ENCODE assay signal across 2 cellular contexts in genomic region chr4:86875436-86875835, GRCh38.
TF ChIP-seq lines count a peak whose summit lies in the region.
"Not testable (repeated sequence)": the region's sequence is repeated elsewhere in the genome, so short reads cannot be mapped to it uniquely, and the experiment has no call there.

No MANE protein-coding gene starts in this region.

TF ChIP-seq in K562, 482 proteins besides CTCF, POLR2A, EP300 and RAD21:
- TF ChIP-seq, protein P1, sequence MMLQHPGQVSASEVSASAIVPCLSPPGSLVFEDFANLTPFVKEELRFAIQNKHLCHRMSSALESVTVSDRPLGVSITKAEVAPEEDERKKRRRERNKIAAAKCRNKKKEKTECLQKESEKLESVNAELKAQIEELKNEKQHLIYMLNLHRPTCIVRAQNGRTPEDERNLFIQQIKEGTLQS (IDR thresholded peaks at IDR 0.05) = 0 out of 2 replicates have a peak, but pooled peaks have one; percentile 32
- TF ChIP-seq, protein P1 (CRISPR knock-in tag; conservative IDR thresholded peaks at IDR 0.05) = not testable (repeated sequence)
TF ChIP-seq in K562: peak in this region for 1; not testable (repeated sequence) for 481.

TF ChIP-seq in HepG2, 621 proteins besides CTCF, POLR2A, EP300 and RAD21:
- TF ChIP-seq ZNF770 (CRISPR knock-in tag; IDR thresholded peaks at IDR 0.05) = 0 out of 2 replicates have a peak, but pooled peaks have one; percentile 27
TF ChIP-seq in HepG2: peak in this region for 1; not testable (repeated sequence) for 620.
